In the genomic region with DNA sequence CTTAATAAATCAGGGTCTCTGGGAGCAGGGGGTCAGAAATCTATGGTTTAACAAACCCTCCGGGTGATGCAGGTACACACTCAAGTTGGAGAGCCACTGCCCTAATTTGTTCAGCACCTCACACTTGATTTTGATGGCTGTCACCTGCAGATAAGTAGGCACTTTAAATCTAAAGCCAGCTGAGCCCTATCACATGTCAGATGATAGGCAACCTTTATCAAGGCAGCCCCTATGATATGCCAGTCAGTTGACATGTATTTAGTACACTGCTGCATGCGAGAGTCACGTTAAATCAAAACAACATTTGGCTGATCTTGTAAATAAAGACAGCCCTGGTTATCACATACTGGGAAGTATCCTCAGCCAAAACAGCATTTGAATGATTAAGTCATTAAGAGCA, we compare ENCODE assay signal across 28 cellular contexts.
"Had no signal": no experiment of that assay in that cellular context is flagged by ENCODE, and none has a peak within 500 bp of the region (broad histone marks: within the 10 kb centered on the region; RNA-seq: fewer than 3 reads in every experiment).

No MANE protein-coding gene starts in this region.

- H3K27ac ChIP-seq: brain microvascular endothelial cell, pancreas, prostate gland, suprapubic skin, tibial artery, upper lobe of right lung, VCaP had no signal

- H3K27me3 ChIP-seq: brain microvascular endothelial cell, pancreas, suprapubic skin, tibial artery, upper lobe of right lung had no signal

- H3K36me3 ChIP-seq: brain microvascular endothelial cell, pancreas, prostate gland, suprapubic skin, tibial artery, upper lobe of right lung had no signal

- H3K4me1 Mint-ChIP-seq: activated naive CD4-positive, alpha-beta T cell treated with anti-CD3 and anti-CD28 coated beads, Interleukin-2, amount 10 ng/mL, durations not matched to agents 7 days and 5 days; immature natural killer cell; naive thymus-derived CD4-positive, alpha-beta T cell; neural crest cell; stimulated activated naive B cell treated with anti-CD40 and anti-IgM and Interleukin-4, amounts not matched to agents 10 μg/mL and 1 μg/mL and 100 μg/mL, for 72 hours had no signal

- H3K9me3 Mint-ChIP-seq: activated naive CD4-positive, alpha-beta T cell treated with anti-CD3 and anti-CD28 coated beads, Interleukin-2, amount 10 ng/mL, durations not matched to agents 7 days and 5 days; activated naive CD8-positive, alpha-beta T cell treated with anti-CD3 and anti-CD28 coated beads, Interleukin-2, amount 10 ng/mL, durations not matched to agents 7 days and 5 days; effector memory CD8-positive, alpha-beta T cell; immature natural killer cell; neural crest cell; stimulated activated naive B cell treated with anti-CD40 and anti-IgM and Interleukin-4, amounts not matched to agents 10 μg/mL and 1 μg/mL and 100 μg/mL, for 72 hours had no signal

- H3K4me2 ChIP-seq: smooth muscle cell had no signal

- H3K9me3 ChIP-seq: pancreas, prostate gland, suprapubic skin, tibial artery, upper lobe of right lung had no signal

- DNase-seq: activated CD4-positive, alpha-beta T cell treated with anti-CD3 and anti-CD28 coated beads for 4 hours; activated CD4-positive, alpha-beta T cell treated with anti-CD3 and anti-CD28 coated beads, Interleukin-2, amount 50 U/mL, for 4 hours; activated gamma-delta T cell; activated naive CD4-positive, alpha-beta T cell treated with anti-CD3 and anti-CD28 coated beads, Interleukin-2, amount 10 ng/mL, durations not matched to agents 7 days and 5 days; activated naive CD8-positive, alpha-beta T cell treated with anti-CD3 and anti-CD28 coated beads, Interleukin-2, amount 10 ng/mL, durations not matched to agents 7 days and 5 days; brain microvascular endothelial cell; caudate nucleus; cortex of kidney; effector memory CD8-positive, alpha-beta T cell; head of caudate nucleus; hypothalamus; immature natural killer cell; kidney; left colon; midbrain; naive thymus-derived CD4-positive, alpha-beta T cell; nucleus accumbens; pancreas; retina; stimulated activated CD4-positive, alpha-beta T cell treated with anti-CD3 and anti-CD28 coated beads, Interleukin-2, amount 100 ng/mL, for 24 hours; stimulated activated naive B cell treated with anti-CD40 and anti-IgM and Interleukin-4, amounts not matched to agents 10 μg/mL and 1 μg/mL and 100 μg/mL, for 72 hours; tibial artery; upper lobe of right lung had no signal

- H3K27me3 Mint-ChIP-seq: activated naive CD4-positive, alpha-beta T cell treated with anti-CD3 and anti-CD28 coated beads, Interleukin-2, amount 10 ng/mL, durations not matched to agents 7 days and 5 days had no signal

- H3K36me3 Mint-ChIP-seq: activated naive CD4-positive, alpha-beta T cell treated with anti-CD3 and anti-CD28 coated beads, Interleukin-2, amount 10 ng/mL, durations not matched to agents 7 days and 5 days; activated naive CD8-positive, alpha-beta T cell treated with anti-CD3 and anti-CD28 coated beads, Interleukin-2, amount 10 ng/mL, durations not matched to agents 7 days and 5 days; immature natural killer cell; naive thymus-derived CD4-positive, alpha-beta T cell; stimulated activated naive B cell treated with anti-CD40 and anti-IgM and Interleukin-4, amounts not matched to agents 10 μg/mL and 1 μg/mL and 100 μg/mL, for 72 hours had no signal

- H3K4me1 ChIP-seq: pancreas, prostate gland, tibial artery, upper lobe of right lung had no signal

- H3K4me3 Mint-ChIP-seq: activated naive CD4-positive, alpha-beta T cell treated with anti-CD3 and anti-CD28 coated beads, Interleukin-2, amount 10 ng/mL, durations not matched to agents 7 days and 5 days; activated naive CD8-positive, alpha-beta T cell treated with anti-CD3 and anti-CD28 coated beads, Interleukin-2, amount 10 ng/mL, durations not matched to agents 7 days and 5 days; effector memory CD8-positive, alpha-beta T cell; immature natural killer cell; naive thymus-derived CD4-positive, alpha-beta T cell; neural crest cell; stimulated activated naive B cell treated with anti-CD40 and anti-IgM and Interleukin-4, amounts not matched to agents 10 μg/mL and 1 μg/mL and 100 μg/mL, for 72 hours had no signal

- H3K4me3 ChIP-seq: pancreas, prostate gland, smooth muscle cell, suprapubic skin, tibial artery, upper lobe of right lung had no signal

- ATAC-seq: effector memory CD8-positive, alpha-beta T cell; left colon; naive thymus-derived CD4-positive, alpha-beta T cell; pancreas; stimulated activated naive B cell treated with anti-CD40 and anti-IgM and Interleukin-4, amounts not matched to agents 10 μg/mL and 1 μg/mL and 100 μg/mL, for 72 hours; upper lobe of right lung had no signal

- H3K27ac Mint-ChIP-seq: activated naive CD4-positive, alpha-beta T cell treated with anti-CD3 and anti-CD28 coated beads, Interleukin-2, amount 10 ng/mL, durations not matched to agents 7 days and 5 days; activated naive CD8-positive, alpha-beta T cell treated with anti-CD3 and anti-CD28 coated beads, Interleukin-2, amount 10 ng/mL, durations not matched to agents 7 days and 5 days; effector memory CD8-positive, alpha-beta T cell; naive thymus-derived CD4-positive, alpha-beta T cell; stimulated activated naive B cell treated with anti-CD40 and anti-IgM and Interleukin-4, amounts not matched to agents 10 μg/mL and 1 μg/mL and 100 μg/mL, for 72 hours had no signal
